10 cellular contexts compared by ENCODE assay signal in genomic region chr14:105026033-105026785, GRCh38. TPM values are rescaled to one million over a fixed set of nuclear protein-coding genes. Genes with fewer than 3 reads are reported as not detected.
DNase-seq lines count a peak whose midpoint lies in the region; ATAC-seq and TF ChIP-seq lines count a peak whose summit lies in the region.
"Had no signal": no experiment of that assay in that cellular context is flagged by ENCODE, and none has a peak within 500 bp of the region (broad histone marks: within the 10 kb centered on the region; RNA-seq: fewer than 3 reads in every experiment).

No MANE protein-coding gene starts in this region.

- TF ChIP-seq CTCF in CD14-positive monocyte (IDR thresholded peaks at IDR 0.05) (no peak), endothelial cell (IDR thresholded peaks at IDR 0.05; ENCODE audit: unreplicated experiment) (no peak)

- H3K4me3 ChIP-seq in GM23248: no peak overlapping the region
- H3K4me3 ChIP-seq: esophagus squamous epithelium had no signal

- no peak overlapping the region; the same call in 1 of the 2 replicates for H3K9ac ChIP-seq in GM23248

- peak overlapping the region; percentile 94 for H3K27ac ChIP-seq in GM23248
- peak overlapping the region; percentile 99 for H3K27ac ChIP-seq in epithelial cell of prostate

- H3K4me2 ChIP-seq in GM23248 (ENCODE audit: unreplicated experiment): peak overlapping the region; percentile 18

- H3K27me3 ChIP-seq in GM23248 (replicated peaks; ENCODE audit: insufficient read depth): no peaks in the 10 kb centered on the region
- H3K27me3 ChIP-seq: esophagus squamous epithelium had no signal

- peak overlapping the region; percentile 89 to 98 (median 97) for H3K27ac Mint-ChIP-seq in CD14-positive monocyte
- no peak overlapping the region for H3K27ac Mint-ChIP-seq in endothelial cell (ENCODE audit: unreplicated experiment)

- peaks cover 48% of the 10 kb centered on the region for H3K4me1 ChIP-seq in GM23248 (ENCODE audit: insufficient read depth)

- H4K20me1 ChIP-seq in GM23248 (ENCODE audit: insufficient read depth): no peaks in the 10 kb centered on the region

- ATAC-seq in GM21367 (IDR thresholded peaks at IDR 0.05; ENCODE audit: unreplicated experiment) (no peak), HG03457 (IDR thresholded peaks at IDR 0.05; ENCODE audit: unreplicated experiment) (no peak)

- H2AFZ ChIP-seq in GM23248: no peak overlapping the region

- H3K36me3 Mint-ChIP-seq in CD14-positive monocyte: peaks cover 14 to 17% of the 10 kb centered on the region in 2 donors
- peaks cover 5% of the 10 kb centered on the region for H3K36me3 Mint-ChIP-seq in endothelial cell (ENCODE audit: low read depth, unreplicated experiment)

- DNase-seq in CD14-positive monocyte (ENCODE audit: low spot score) (no peak), GM23248 (peak; percentile 68), SIG-M5 (lab: John Stamatoyannopoulos, UW) (peak; percentile 76), epithelial cell of prostate (ENCODE audit: low read depth, low spot score) (no peak), endothelial cell (ENCODE audit: low spot score) (no peak), HUDEP-2 (lab: John Stamatoyannopoulos, UW; ENCODE audit: unreplicated experiment in 76 of 76) (no peak)
- DNase-seq: esophagus squamous epithelium had no signal

- WGBS in GM23248 (ENCODE audit: low coverage in 1 of 2, low lambda C conversion rate in 2 of 2, missing lambda C conversion rate in 2 of 2), 2 experiments: 78 to 81% methylated on average over 16 of the region's 16 CpGs

- H3K36me3 ChIP-seq in GM23248 (ENCODE audit: low read depth): no peaks in the 10 kb centered on the region
- H3K36me3 ChIP-seq: esophagus squamous epithelium had no signal

- peaks cover 2 to 11% (median 3%) of the 10 kb centered on the region in 7 donors for H3K9me3 Mint-ChIP-seq in CD14-positive monocyte
- H3K9me3 Mint-ChIP-seq in endothelial cell (ENCODE audit: unreplicated experiment): no peaks in the 10 kb centered on the region

- H3K9me2 ChIP-seq in GM23248 (ENCODE audit: insufficient read depth): no peaks in the 10 kb centered on the region

- H3K9me3 ChIP-seq in GM23248 (ENCODE audit: low read depth): no peaks in the 10 kb centered on the region
- H3K9me3 ChIP-seq: esophagus squamous epithelium had no signal

- H3F3A ChIP-seq in GM23248 (ENCODE audit: insufficient read depth): peaks cover 64% of the 10 kb centered on the region

- H3K79me2 ChIP-seq in GM23248 (ENCODE audit: insufficient read depth): peaks cover 13% of the 10 kb centered on the region

- H3K4me1 Mint-ChIP-seq in CD14-positive monocyte: peaks cover 47% of the 10 kb centered on the region
- peaks cover 6% of the 10 kb centered on the region for H3K4me1 Mint-ChIP-seq in endothelial cell (ENCODE audit: unreplicated experiment)

- in situ Hi-C loops in GM23248 (cut with MboI): no loop called here

- peak overlapping the region in 1 of 2 donors; percentile 6 for H3K4me3 Mint-ChIP-seq in CD14-positive monocyte
- H3K4me3 Mint-ChIP-seq in endothelial cell (ENCODE audit: unreplicated experiment): no peak overlapping the region

- intact Hi-C loops in CD14-positive monocyte (cut with micrococcal nuclease): loop anchor here in 1 of 2 donors (1.0 kb wide), 1 partner anchor 8 kb away; no protein-coding TSS in a partner anchor

- H3K27me3 Mint-ChIP-seq in CD14-positive monocyte (ENCODE audit: low read depth in 3 of 3) (peaks cover 0 to 5% (median 5%) of the 10 kb centered on the region in 3 donors), endothelial cell (ENCODE audit: unreplicated experiment) (peaks cover 6% of the 10 kb centered on the region)

RNA-seq across cellular contexts. Expression of gene CDCA4, which starts 5.3 kb away (rescaled TPM):
- polyA plus RNA-seq in CD14-positive monocyte (10 to 100 TPM in 1 of 2 donors, 1 to 10 TPM in 1; 8.6 to 12.0 TPM), GM23248 (2016; fragmentation: Nextera tagmentation; extraction: Ambion mirVana) (24.0 and 26.8 TPM in 2 replicates)
- 25.5 and 27.5 TPM in 2 replicates for total RNA-seq in GM23248 (2014; rRNA removed; shearing (Covaris generic))
- 40.1 TPM for total RNA-seq in endothelial cell (ENCODE audit: unreplicated experiment)

RNA-seq across cellular contexts. Expression of gene GPR132, which starts 39.0 kb away (rescaled TPM):
- polyA plus RNA-seq in CD14-positive monocyte (10 to 100 TPM in 1 of 2 donors, 1 to 10 TPM in 1; 6.3 to 13.0 TPM), GM23248 (2016; fragmentation: Nextera tagmentation; extraction: Ambion mirVana) (not detected in 2 replicates)
- total RNA-seq in GM23248 (2014; rRNA removed; shearing (Covaris generic)): not detected in 2 replicates
- not detected for total RNA-seq in endothelial cell (ENCODE audit: unreplicated experiment)
- total RNA-seq: H1 had no signal

RNA-seq across cellular contexts. Expression of gene CLBA1, which starts 40.6 kb away (rescaled TPM):
- polyA plus RNA-seq in CD14-positive monocyte (under 1 TPM; 0.62 to 0.76 TPM), GM23248 (2016; fragmentation: Nextera tagmentation; extraction: Ambion mirVana) (7.7 and 11.5 TPM in 2 replicates)
- total RNA-seq in GM23248 (2014; rRNA removed; shearing (Covaris generic)): 10.4 and 13.5 TPM in 2 replicates
- 13.5 TPM for total RNA-seq in endothelial cell (ENCODE audit: unreplicated experiment)

RNA-seq across cellular contexts. Expression of gene AHNAK2, which starts 48.0 kb away (rescaled TPM):
- under 1 TPM in 1 of 2 donors, not detected in 1; 0.01 TPM for polyA plus RNA-seq in CD14-positive monocyte
- total RNA-seq in GM23248 (2014; rRNA removed; shearing (Covaris generic)): 58.0 and 64.9 TPM in 2 replicates
- polyA plus RNA-seq in GM23248 (2016; fragmentation: Nextera tagmentation; extraction: Ambion mirVana): 38.3 and 38.9 TPM in 2 replicates
- 26.9 TPM for total RNA-seq in endothelial cell (ENCODE audit: unreplicated experiment)

Comparison
In these comparisons a context has a peak if more than half of its experiments do, and no peak if none do; other contexts are left out.
1. DNase-seq: peak in GM23248 (single experiment) and SIG-M5 (single experiment); none in CD14-positive monocyte (single experiment), epithelial cell of prostate (single experiment), endothelial cell (single experiment) and HUDEP-2 (0 of 76).